In genomic region chr17:50361561-50362480, GRCh38 we compare ENCODE assay signal across 8 cellular contexts. TPM values are rescaled to one million over a fixed set of nuclear protein-coding genes. Genes with fewer than 3 reads are reported as not detected.
DNase-seq lines count a peak whose midpoint lies in the region; ATAC-seq and TF ChIP-seq lines count a peak whose summit lies in the region.

No MANE protein-coding gene starts in this region.

- peak overlapping the region; percentile 86 for H3K27ac Mint-ChIP-seq in activated T-helper 1 cell treated with anti-CD3 and anti-CD28 coated beads, Interleukin-12 subunit alpha, Interleukin-12 subunit beta, Interleukin-2, Interleukin-4 antibody, amounts not matched to agents 30 ng/mL and 10 ng/mL and 1 ng/mL, durations not matched to agents 14 hours and 24 hours and 36 hours
- peak overlapping the region; percentile 62 for H3K27ac Mint-ChIP-seq in type B pancreatic cell

- H3K36me3 Mint-ChIP-seq in activated T-helper 1 cell treated with anti-CD3 and anti-CD28 coated beads, Interleukin-12 subunit alpha, Interleukin-12 subunit beta, Interleukin-2, Interleukin-4 antibody, amounts not matched to agents 30 ng/mL and 10 ng/mL and 1 ng/mL, durations not matched to agents 14 hours and 24 hours and 36 hours (ENCODE audit: low read depth) = peaks cover 11% of the 10 kb centered on the region
- H3K36me3 Mint-ChIP-seq in type B pancreatic cell = no peaks in the 10 kb centered on the region

- TF ChIP-seq CTCF in foreskin fibroblast (IDR thresholded peaks at IDR 0.05; ENCODE audit: low read depth, low read length) (peak; percentile 84), type B pancreatic cell (conservative IDR thresholded peaks at IDR 0.05) (peak; percentile 85)

- peak overlapping the region; percentile 3 for H3K4me3 Mint-ChIP-seq in activated T-helper 1 cell treated with anti-CD3 and anti-CD28 coated beads, Interleukin-12 subunit alpha, Interleukin-12 subunit beta, Interleukin-2, Interleukin-4 antibody, amounts not matched to agents 30 ng/mL and 10 ng/mL and 1 ng/mL, durations not matched to agents 14 hours and 24 hours and 36 hours
- H3K4me3 Mint-ChIP-seq in type B pancreatic cell = peak overlapping the region; percentile 9

- DNase-seq in GF-D8 (lab: John Stamatoyannopoulos, UW) (peak; percentile 34), HK-2 (ENCODE audit: unreplicated experiment) (peak; percentile 52), foreskin fibroblast (peak; percentile 66 to 86), non-pigmented ciliary epithelial cell (ENCODE audit: low read depth) (peak; percentile 41), type B pancreatic cell (ENCODE audit: extremely low spot score, unreplicated experiment) (no peak)
- peak; percentile 34 for DNase-seq in activated T-helper 1 cell treated with anti-CD3 and anti-CD28 coated beads, Interleukin-12 subunit alpha, Interleukin-12 subunit beta, Interleukin-2, Interleukin-4 antibody, amounts not matched to agents 30 ng/mL and 10 ng/mL and 1 ng/mL, durations not matched to agents 14 hours and 24 hours and 36 hours (ENCODE audit: low spot score)

- no peak for ATAC-seq in HG02678 (IDR thresholded peaks at IDR 0.05; ENCODE audit: unreplicated experiment)

- H3K4me1 Mint-ChIP-seq in activated T-helper 1 cell treated with anti-CD3 and anti-CD28 coated beads, Interleukin-12 subunit alpha, Interleukin-12 subunit beta, Interleukin-2, Interleukin-4 antibody, amounts not matched to agents 30 ng/mL and 10 ng/mL and 1 ng/mL, durations not matched to agents 14 hours and 24 hours and 36 hours (ENCODE audit: low read depth) = peaks cover 9% of the 10 kb centered on the region
- H3K4me1 Mint-ChIP-seq in type B pancreatic cell (ENCODE audit: unreplicated experiment) = peaks cover 30% of the 10 kb centered on the region

- intact Hi-C loops in activated T-helper 1 cell treated with anti-CD3 and anti-CD28 coated beads, Interleukin-12 subunit alpha, Interleukin-12 subunit beta, Interleukin-2, Interleukin-4 antibody, amounts not matched to agents 30 ng/mL and 10 ng/mL and 1 ng/mL, durations not matched to agents 14 hours and 24 hours and 36 hours (cut with micrococcal nuclease) = loop anchor here (1.0 to 2.0 kb wide), 3 partner anchors 10 to 117 kb away; partner anchors contain the start of genes LRRC59 and RSAD1

- H3K27me3 Mint-ChIP-seq in activated T-helper 1 cell treated with anti-CD3 and anti-CD28 coated beads, Interleukin-12 subunit alpha, Interleukin-12 subunit beta, Interleukin-2, Interleukin-4 antibody, amounts not matched to agents 30 ng/mL and 10 ng/mL and 1 ng/mL, durations not matched to agents 14 hours and 24 hours and 36 hours (ENCODE audit: insufficient read depth) = no peaks in the 10 kb centered on the region
- no peaks in the 10 kb centered on the region for H3K27me3 Mint-ChIP-seq in type B pancreatic cell

- no peak overlapping the region for H3K4me3 ChIP-seq in foreskin fibroblast (ENCODE audit: low read depth in 1 of 2, low read length in 2 of 2)

- no peaks in the 10 kb centered on the region for H3K9me3 Mint-ChIP-seq in activated T-helper 1 cell treated with anti-CD3 and anti-CD28 coated beads, Interleukin-12 subunit alpha, Interleukin-12 subunit beta, Interleukin-2, Interleukin-4 antibody, amounts not matched to agents 30 ng/mL and 10 ng/mL and 1 ng/mL, durations not matched to agents 14 hours and 24 hours and 36 hours
- no peaks in the 10 kb centered on the region for H3K9me3 Mint-ChIP-seq in type B pancreatic cell

TF ChIP-seq in PFSK-1, 5 proteins besides CTCF, POLR2A, EP300 and RAD21:
- TF ChIP-seq POLR2AphosphoS5 (IDR thresholded peaks at IDR 0.05; ENCODE audit: low read depth, low read length) (peak; percentile 46), FOXP2 (optimal IDR thresholded peaks at IDR 0.05; ENCODE audit: borderline replicate concordance, extremely low read depth, extremely low read length, insufficient read depth) (no peak), REST (IDR thresholded peaks at IDR 0.05; ENCODE audit: insufficient read depth in 1 of 2, low read depth in 2 of 2, low read length in 2 of 2) (no peak), SIN3A (IDR thresholded peaks at IDR 0.05; ENCODE audit: borderline replicate concordance, insufficient read depth, low read length) (0 out of 2 replicates have a peak, but pooled peaks have one; percentile 56), TAF1 (IDR thresholded peaks at IDR 0.05; ENCODE audit: borderline replicate concordance, insufficient read depth, low read length) (no peak)

RNA-seq across cellular contexts. Expression of gene MRPL27, which starts 11.2 kb away (rescaled TPM):
- polyA plus RNA-seq in PFSK-1 (2012; ENCODE audit: insufficient read length, low read depth) = 122 TPM
- 73.4 and 78.7 TPM in 2 replicates for total RNA-seq in activated T-helper 1 cell treated with anti-CD3 and anti-CD28 coated beads, Interleukin-12 subunit alpha, Interleukin-12 subunit beta, Interleukin-2, Interleukin-4 antibody, amounts not matched to agents 30 ng/mL and 10 ng/mL and 1 ng/mL, durations not matched to agents 14 hours and 24 hours and 36 hours
- total RNA-seq in type B pancreatic cell (ENCODE audit: low replicate concordance) = 66.6 and 76.9 TPM in 2 replicates

RNA-seq across cellular contexts. Expression of gene EME1, which starts 11.2 kb away (rescaled TPM):
- 19.1 TPM for polyA plus RNA-seq in PFSK-1 (2012; ENCODE audit: insufficient read length, low read depth)
- 27.7 and 32.9 TPM in 2 replicates for total RNA-seq in activated T-helper 1 cell treated with anti-CD3 and anti-CD28 coated beads, Interleukin-12 subunit alpha, Interleukin-12 subunit beta, Interleukin-2, Interleukin-4 antibody, amounts not matched to agents 30 ng/mL and 10 ng/mL and 1 ng/mL, durations not matched to agents 14 hours and 24 hours and 36 hours
- 6.2 and 18.7 TPM in 2 replicates for total RNA-seq in type B pancreatic cell (ENCODE audit: low replicate concordance)

RNA-seq across cellular contexts. Expression of gene XYLT2, which starts 15.9 kb away (rescaled TPM):
- 78.5 TPM for polyA plus RNA-seq in PFSK-1 (2012; ENCODE audit: insufficient read length, low read depth)
- 63.0 and 63.9 TPM in 2 replicates for total RNA-seq in activated T-helper 1 cell treated with anti-CD3 and anti-CD28 coated beads, Interleukin-12 subunit alpha, Interleukin-12 subunit beta, Interleukin-2, Interleukin-4 antibody, amounts not matched to agents 30 ng/mL and 10 ng/mL and 1 ng/mL, durations not matched to agents 14 hours and 24 hours and 36 hours
- total RNA-seq in type B pancreatic cell (ENCODE audit: low replicate concordance) = 23.5 and 38.8 TPM in 2 replicates

RNA-seq across cellular contexts. Expression of gene LRRC59, which starts 35.5 kb away (rescaled TPM):
- polyA plus RNA-seq in PFSK-1 (2012; ENCODE audit: insufficient read length, low read depth) = 332 TPM
- 113 and 116 TPM in 2 replicates for total RNA-seq in activated T-helper 1 cell treated with anti-CD3 and anti-CD28 coated beads, Interleukin-12 subunit alpha, Interleukin-12 subunit beta, Interleukin-2, Interleukin-4 antibody, amounts not matched to agents 30 ng/mL and 10 ng/mL and 1 ng/mL, durations not matched to agents 14 hours and 24 hours and 36 hours
- 75.3 and 104 TPM in 2 replicates for total RNA-seq in type B pancreatic cell (ENCODE audit: low replicate concordance)
